Comparison of ENCODE assay signal across 9 cellular contexts in the genomic region with DNA sequence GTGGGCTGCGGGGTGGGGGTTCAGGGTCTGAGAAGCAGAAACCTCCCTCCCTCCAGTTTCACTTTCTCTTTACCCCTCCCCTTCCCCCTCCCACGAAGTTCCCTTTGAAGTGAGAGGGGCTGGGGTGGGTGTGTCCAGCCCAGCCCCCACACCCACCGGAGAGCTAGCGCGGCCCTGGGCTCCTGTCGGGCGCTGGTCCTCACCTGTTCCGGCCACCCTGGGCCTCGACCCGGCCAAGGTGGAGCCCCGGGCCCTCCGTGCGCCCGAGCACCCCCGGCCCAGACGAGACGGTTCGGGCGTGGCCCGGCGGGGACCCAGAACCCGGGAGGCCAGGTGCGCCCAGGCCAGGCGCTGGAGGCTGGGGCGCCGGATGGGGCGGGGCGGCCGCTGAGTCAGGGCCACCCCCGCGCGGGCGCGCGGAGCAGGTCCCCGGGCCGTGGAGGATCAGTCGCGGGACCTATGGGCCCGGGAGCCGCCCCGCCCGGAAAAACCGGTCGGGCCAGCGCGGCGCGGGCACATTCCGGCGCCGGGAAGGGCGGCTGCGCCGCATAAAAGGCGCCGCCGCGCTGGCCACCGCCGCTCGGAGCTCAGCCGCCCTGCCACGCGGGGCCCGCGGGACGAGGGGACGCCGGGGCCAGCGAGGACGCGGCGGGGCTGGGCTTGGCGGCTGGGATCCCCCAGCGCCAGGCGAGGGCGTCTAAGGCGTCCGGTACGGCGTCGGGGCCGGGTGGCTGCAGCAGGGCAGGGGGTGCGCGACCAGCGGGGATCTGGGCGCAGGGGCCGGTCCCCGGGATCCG. TPM values are rescaled to one million over a fixed set of nuclear protein-coding genes. Genes with fewer than 3 reads are reported as not detected.
DNase-seq lines count a peak whose midpoint lies in the region; ATAC-seq, FAIRE-seq and TF ChIP-seq lines count a peak whose summit lies in the region.
"Had no signal": no experiment of that assay in that cellular context is flagged by ENCODE, and none has a peak within 500 bp of the region (broad histone marks: within the 10 kb centered on the region; RNA-seq: fewer than 3 reads in every experiment).

No MANE protein-coding gene starts in this region.

- TF ChIP-seq CTCF in body of pancreas (IDR thresholded peaks at IDR 0.05) (no peak), tibial nerve (IDR thresholded peaks at IDR 0.05) (no peak)

- H3K27me3 ChIP-seq in body of pancreas: peaks cover 0 to 3% of the 10 kb centered on the region in 2 donors
- peaks cover 0 to 74% of the 10 kb centered on the region in 2 donors for H3K27me3 ChIP-seq in tibial nerve

- TF ChIP-seq POLR2A in body of pancreas (IDR thresholded peaks at IDR 0.05): peak in 1 of 3 donors; percentile 34
- TF ChIP-seq POLR2A in tibial nerve (IDR thresholded peaks at IDR 0.05): no peak

- peak; percentile 91 for ATAC-seq in body of pancreas
- no peak for ATAC-seq in HG03196 (IDR thresholded peaks at IDR 0.05; ENCODE audit: unreplicated experiment)

- TF ChIP-seq EP300 in tibial nerve (IDR thresholded peaks at IDR 0.05): no peak

- in situ Hi-C loops in KBM-7 (cut with MboI; ENCODE audit: low pct_unique_long_range_greater_than_20kb, low sequenced_read_pairs): no loop called here

- FAIRE-seq in HTR-8/SVneo (lab: Jason Lieb, UNC): no peak
- FAIRE-seq: colon had no signal

- H3K36me3 ChIP-seq in body of pancreas (replicated peaks in 1 of 2; ENCODE audit: insufficient read depth in 1 of 2, low read depth in 2 of 2) (no peaks in the 10 kb centered on the region), tibial nerve (no peaks in the 10 kb centered on the region)

- peaks cover 23% of the 10 kb centered on the region for H3K4me1 ChIP-seq in body of pancreas
- H3K4me1 ChIP-seq in tibial nerve: peaks cover 0 to 21% (median 0%) of the 10 kb centered on the region in 4 donors

- no peaks in the 10 kb centered on the region for H3K9me3 ChIP-seq in body of pancreas
- peaks cover 0 to 3% (median 0%) of the 10 kb centered on the region in 4 donors for H3K9me3 ChIP-seq in tibial nerve

- DNase-seq in Jurkat, Clone E6-1 (ENCODE audit: low read depth, low spot score): no peak
- DNase-seq in body of pancreas (peak; percentile 62 to 82 (median 74)), iPS-NIHi7 (ENCODE audit: extremely low spot score) (peak; percentile 47), tibial nerve (ENCODE audit: low spot score in 2 of 2) (no peak), HTR-8/SVneo (ENCODE audit: insufficient read length, low spot score) (no peak), KBM-7 (no peak)
- peak in 2 of 3 experiments; percentile 18 to 24 for DNase-seq in stimulated activated CD4-positive, alpha-beta T cell treated with anti-CD3 and anti-CD28 coated beads, TNF-alpha, amount 100 ng/mL, for 4 hours (ENCODE audit: low read depth in 3 of 3)

- peak overlapping the region; percentile 40 for H3K4me3 ChIP-seq in Jurkat, Clone E6-1 (ENCODE audit: low read length)
- peak overlapping the region; percentile 54 to 83 for H3K4me3 ChIP-seq in body of pancreas
- H3K4me3 ChIP-seq in tibial nerve: peak overlapping the region in 2 of 4 donors; percentile 39 to 53

- 1% methylated on average over 63 of the region's 91 CpGs; no CpG with 5 or more reads in 1 of the 2 donors for WGBS in body of pancreas, 2 donors
- WGBS in tibial nerve, 2 donors: 2 to 3% methylated on average over 29 to 36 of the region's 91 CpGs

- intact Hi-C loops in body of pancreas (cut with DNase I): no loop called here

- H3K27ac ChIP-seq in body of pancreas (peak overlapping the region; percentile 8 to 57 (median 48)), tibial nerve (peak overlapping the region in 1 of 4 donors; percentile 64)

RNA-seq across cellular contexts. Expression of a gene that starts 21.6 kb away (rescaled TPM):
- 8.0 TPM for polyA plus RNA-seq in Jurkat, Clone E6-1 (2012; ENCODE audit: insufficient read depth, insufficient read length)
- total RNA-seq in body of pancreas (10 to 100 TPM; 14.8 to 17.1 TPM), tibial nerve (1 to 10 TPM; 2.6 to 4.2 (median 3.3) TPM)

RNA-seq across cellular contexts. Expression of a gene that starts 31.2 kb away (rescaled TPM):
- not detected for polyA plus RNA-seq in Jurkat, Clone E6-1 (2012; ENCODE audit: insufficient read depth, insufficient read length)
- total RNA-seq in body of pancreas (under 1 TPM; 0.52 to 0.99 TPM), tibial nerve (1 to 10 TPM; 2.4 to 8.7 (median 2.7) TPM)

Comparison
In these comparisons a context has a peak if more than half of its experiments do, and no peak if none do; other contexts are left out.
1. DNase-seq: peak in body of pancreas (4 of 4), iPS-NIHi7 (single experiment) and stimulated activated CD4-positive, alpha-beta T cell treated with anti-CD3 and anti-CD28 coated beads, TNF-alpha, amount 100 ng/mL, for 4 hours (2 of 3); none in Jurkat, Clone E6-1 (single experiment), tibial nerve (0 of 2), HTR-8/SVneo (single experiment) and KBM-7 (single experiment).